5 cellular contexts compared by ENCODE assay signal in genomic region chr13:63791134-63791533, GRCh38.
DNase-seq lines count a peak whose midpoint lies in the region; ATAC-seq, FAIRE-seq and TF ChIP-seq lines count a peak whose summit lies in the region.
"Not testable (repeated sequence)": the region's sequence is repeated elsewhere in the genome, so short reads cannot be mapped to it uniquely, and the experiment has no call there.

No MANE protein-coding gene starts in this region.

- ATAC-seq in GM12878, result not testable (repeated sequence)
- peak; percentile 91 for ATAC-seq in HepG2

- not testable (repeated sequence) for TF ChIP-seq EP300 in GM12878 (IDR thresholded peaks at IDR 0.05; ENCODE audit: borderline replicate concordance in 1 of 2, control insufficient read depth in 1 of 2, low read depth in 2 of 2, low read length in 2 of 2); HepG2 (IDR thresholded peaks at IDR 0.05; ENCODE audit: low read depth in 2 of 2, low read length in 2 of 2); HepG2 (CRISPR knock-in tag; IDR thresholded peaks at IDR 0.05; ENCODE audit: borderline replicate concordance)

- not testable (repeated sequence) for H3K27me3 ChIP-seq in SJCRH30; GM12878 (replicated peaks in 1 of 2; ENCODE audit: control insufficient read depth in 2 of 2, insufficient read depth in 2 of 2, low read length in 1 of 2); HepG2 (ENCODE audit: control insufficient read depth in 1 of 2, insufficient read depth in 2 of 2, low read length in 2 of 2)

- not testable (repeated sequence) for H4K20me1 ChIP-seq in GM12878 (ENCODE audit: control insufficient read depth, insufficient read depth); HepG2 (ENCODE audit: insufficient read depth, low read length)

- not testable (repeated sequence) for BruUV-seq in GM12878 (replicated peaks; lab: Mats Ljungman, UMichigan); HepG2 (replicated peaks; lab: Mats Ljungman, UMichigan)

- not testable (repeated sequence) for H3K4me3 ChIP-seq in SJCRH30; GM12878; HepG2 (replicated peaks in 1 of 3; ENCODE audit: insufficient read depth in 1 of 3, low read depth in 2 of 3, low read length in 3 of 3)

- 97% methylated on average over 2 of the region's 2 CpGs for WGBS in GM12878 (ENCODE audit: insufficient coverage, insufficient replicate concordance, low lambda C conversion rate, missing lambda C conversion rate)
- 35% methylated on average over 2 of the region's 2 CpGs for WGBS in HepG2 (ENCODE audit: low lambda C conversion rate)

- TF ChIP-seq CTCF in D721Med (IDR thresholded peaks at IDR 0.05; ENCODE audit: insufficient read depth, missing control alignments); GM12878 (IDR thresholded peaks at IDR 0.05 in 2 of 3, conservative IDR thresholded peaks at IDR 0.05 in 1 of 3; ENCODE audit: control insufficient read depth in 2 of 3, extremely low read depth in 1 of 3, insufficient read depth in 1 of 3, low read depth in 3 of 3, low read length in 3 of 3); HepG2 (CRISPR knock-in tag; IDR thresholded peaks at IDR 0.05): not testable (repeated sequence)

- H3K9me3 ChIP-seq in SJCRH30 (replicated peaks); GM12878 (replicated peaks; ENCODE audit: control insufficient read depth, insufficient read depth, low read length); HepG2 (ENCODE audit: low read length): not testable (repeated sequence)

- H2AFZ ChIP-seq in GM12878 (ENCODE audit: control insufficient read depth, low read depth, low read length); HepG2 (ENCODE audit: low read length): not testable (repeated sequence)

- FAIRE-seq in D721Med (lab: Jason Lieb, UNC), result peak; percentile 16
- peak; percentile 59 for FAIRE-seq in GM12878 (lab: Jason Lieb, UNC)
- peak; percentile 33 for FAIRE-seq in islet of Langerhans (lab: Jason Lieb, UNC)
- peak; percentile 48 for FAIRE-seq in HepG2 (lab: Jason Lieb, UNC)

- CTCF ChIA-PET in GM12878 (lab: Yijun Ruan, JAX); HepG2 (lab: Yijun Ruan, JAX; ENCODE audit: low intra/inter-chr PET ratio, low total read pairs): not testable (repeated sequence)

- intact Hi-C loops in GM12878 (cut with micrococcal nuclease; ENCODE audit: unreplicated experiment); HepG2 (cut with micrococcal nuclease; ENCODE audit: unreplicated experiment): not testable (repeated sequence)

- POLR2A ChIA-PET in GM12878 (lab: Charles Lee); HepG2 (lab: Yijun Ruan, JAX): not testable (repeated sequence)

- not testable (repeated sequence) for DNase-seq in D721Med (ENCODE audit: insufficient read length, low spot score); GM12878 (ENCODE audit: low read depth, low spot score); HepG2 (ENCODE audit: low spot score)
- peak in 1 of 2 experiments; percentile 43 for DNase-seq in SJCRH30

- in situ Hi-C loops in GM12878 (cut with MboI); HepG2 (cut with HindIII; ENCODE audit: extremely low pct_ligation_motif_present, low pct_unique_long_range_greater_than_20kb): not testable (repeated sequence)

- TF ChIP-seq POLR2A in GM12878 (IDR thresholded peaks at IDR 0.05; ENCODE audit: low read depth, low read length); HepG2 (IDR thresholded peaks at IDR 0.05; ENCODE audit: insufficient read depth in 1 of 2, low read depth in 2 of 2, low read length in 2 of 2): not testable (repeated sequence)

- not testable (repeated sequence) for H3K4me2 ChIP-seq in GM12878 (ENCODE audit: control insufficient read depth, insufficient read depth); HepG2 (ENCODE audit: low read depth, low read length)

- SMC1A ChIA-PET in GM12878 (lab: Charles Lee; ENCODE audit: uncharacterized antibody, unreplicated experiment), result not testable (repeated sequence)

- not testable (repeated sequence) for H3K36me3 ChIP-seq in SJCRH30; GM12878 (ENCODE audit: control insufficient read depth in 2 of 2, insufficient read depth in 2 of 2, low read length in 1 of 2); HepG2 (replicated peaks in 1 of 2; ENCODE audit: control insufficient read depth in 1 of 2, insufficient read depth in 2 of 2, low read length in 2 of 2)

- not testable (repeated sequence) for H3K9ac ChIP-seq in GM12878 (ENCODE audit: control insufficient read depth, insufficient read depth, low read length); HepG2 (ENCODE audit: insufficient read depth, low read depth, low read length)

- not testable (repeated sequence) for H3K4me1 ChIP-seq in SJCRH30; GM12878 (ENCODE audit: control insufficient read depth, insufficient read depth, low read length); HepG2 (ENCODE audit: insufficient read depth, low read length)

- RAD21 ChIA-PET in GM12878 (lab: Charles Lee; ENCODE audit: unreplicated experiment), result not testable (repeated sequence)

- H3K27ac ChIP-seq in SJCRH30, result peak overlapping the region; percentile 45
- not testable (repeated sequence) for H3K27ac ChIP-seq in GM12878 (ENCODE audit: control insufficient read depth, insufficient read depth); HepG2 (ENCODE audit: extremely low read length, insufficient read depth, low read length)

- not testable (repeated sequence) for H3K79me2 ChIP-seq in GM12878 (ENCODE audit: control insufficient read depth, insufficient read depth, low read length); HepG2 (ENCODE audit: insufficient read depth, low read length)

- not testable (repeated sequence) for TF ChIP-seq RAD21 in GM12878 (IDR thresholded peaks at IDR 0.05; ENCODE audit: insufficient read depth, low read depth, low read length); HepG2 (CRISPR knock-in tag; IDR thresholded peaks at IDR 0.05)

TF ChIP-seq in HepG2, 621 proteins besides CTCF, POLR2A, EP300 and RAD21:
- not testable (repeated sequence) for TF ChIP-seq FOXP1 (IDR thresholded peaks at IDR 0.05)
- 0 out of 2 replicates have a peak, but pooled peaks have one; percentile 32 for TF ChIP-seq FOXP1 (CRISPR knock-in tag; IDR thresholded peaks at IDR 0.05)
